ENCODE assay signal across 25 cellular contexts in the genomic region with DNA sequence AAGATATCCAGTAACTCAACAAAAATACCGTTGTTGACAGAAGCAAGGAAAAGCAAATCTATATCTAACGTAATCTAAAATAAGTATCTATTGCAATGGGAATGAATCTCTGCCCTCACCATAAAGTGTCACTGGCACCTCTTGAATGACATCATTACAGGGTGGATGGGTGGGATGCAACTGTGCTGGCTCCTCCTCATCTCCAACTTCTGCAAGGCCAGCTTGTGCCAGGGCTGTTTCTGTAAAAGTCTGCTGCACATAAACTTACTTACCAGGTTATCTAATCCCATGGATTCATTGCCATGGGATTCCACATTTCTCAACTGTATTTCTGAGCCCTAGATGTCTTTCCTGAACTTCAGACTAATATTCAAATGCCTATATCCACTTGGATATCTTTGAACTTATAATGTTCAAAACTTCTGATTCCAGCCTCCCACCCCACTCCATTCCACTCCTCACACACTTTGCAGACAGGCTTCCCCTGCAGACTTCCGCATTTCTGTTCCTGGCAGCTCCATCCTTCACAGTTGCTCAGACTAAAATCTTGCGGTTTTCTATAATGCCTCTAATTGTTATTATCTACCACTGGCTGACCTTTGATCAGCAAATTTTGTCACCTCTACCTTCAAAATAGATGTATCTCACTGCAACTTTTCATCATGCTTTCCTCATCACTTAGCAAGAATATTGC. TPM values are rescaled to one million over a fixed set of nuclear protein-coding genes. Genes with fewer than 3 reads are reported as not detected.
A peak's percentile ranks its signal among the peaks of the same experiment; 100 is the strongest.
DNase-seq lines count a peak whose midpoint lies in the region; ATAC-seq and TF ChIP-seq lines count a peak whose summit lies in the region.
"Had no signal": no experiment of that assay in that cellular context is flagged by ENCODE, and none has a peak within 500 bp of the region (broad histone marks: within the 10 kb centered on the region; RNA-seq: fewer than 3 reads in every experiment).

No MANE protein-coding gene starts in this region.

- no peaks in the 10 kb centered on the region for H3K27me3 ChIP-seq in BLaER1 treated with 17β-estradiol and CSF1 and Interleukin-3, amounts not matched to agents 10 nM and 100 nM
- no peaks in the 10 kb centered on the region for H3K27me3 ChIP-seq in left lung
- no peaks in the 10 kb centered on the region for H3K27me3 ChIP-seq in effector memory CD4-positive, alpha-beta T cell (replicated peaks; ENCODE audit: control insufficient read depth, insufficient read depth, low read length, poor library complexity, severe bottlenecking)
- H3K27me3 ChIP-seq: dorsolateral prefrontal cortex, foreskin keratinocyte, vagina had no signal

- no peak for TF ChIP-seq CTCF in left lung (IDR thresholded peaks at IDR 0.05)

- peak overlapping the region in 3 of 11 experiments; percentile 13 to 41 (median 31); a peak in 2 of 22 replicates for H3K9ac ChIP-seq in BLaER1 treated with 17β-estradiol and CSF1 and Interleukin-3, amounts not matched to agents 10 nM and 100 nM

- no peaks in the 10 kb centered on the region for H3K36me3 ChIP-seq in BLaER1 treated with 17β-estradiol and CSF1 and Interleukin-3, amounts not matched to agents 10 nM and 100 nM
- H3K36me3 ChIP-seq in left lung = no peaks in the 10 kb centered on the region
- no peaks in the 10 kb centered on the region for H3K36me3 ChIP-seq in effector memory CD4-positive, alpha-beta T cell (ENCODE audit: control insufficient read depth, insufficient read depth, low read length)
- H3K36me3 ChIP-seq: vagina had no signal

- peaks cover 0 to 18% (median 6%) of the 10 kb centered on the region in 11 experiments; a peak in 11 of 22 replicates for H3K9me3 ChIP-seq in BLaER1 treated with 17β-estradiol and CSF1 and Interleukin-3, amounts not matched to agents 10 nM and 100 nM (replicated peaks in 1 of 11)
- no peaks in the 10 kb centered on the region for H3K9me3 ChIP-seq in left lung
- no peaks in the 10 kb centered on the region for H3K9me3 ChIP-seq in effector memory CD4-positive, alpha-beta T cell (ENCODE audit: control insufficient read depth, low read length)
- H3K9me3 ChIP-seq: vagina had no signal

- H3K4me2 ChIP-seq in BLaER1 treated with 17β-estradiol and CSF1 and Interleukin-3, amounts not matched to agents 10 nM and 100 nM = peak overlapping the region; percentile 11 to 85 (median 45); a peak in 18 of 22 replicates

- intact Hi-C loops in left lung (cut with DNase I) = no loop called here

- no peak overlapping the region for H3K4me3 ChIP-seq in BLaER1 treated with 17β-estradiol and CSF1 and Interleukin-3, amounts not matched to agents 10 nM and 100 nM
- H3K4me3 ChIP-seq in left lung = no peak overlapping the region
- H3K4me3 ChIP-seq in effector memory CD4-positive, alpha-beta T cell (ENCODE audit: insufficient read depth, low read depth, low read length, poor library complexity, severe bottlenecking) = no peak overlapping the region
- H3K4me3 ChIP-seq: dorsolateral prefrontal cortex, vagina had no signal

- H4K20me1 ChIP-seq in BLaER1 treated with 17β-estradiol and CSF1 and Interleukin-3, amounts not matched to agents 10 nM and 100 nM = no peaks in the 10 kb centered on the region

- ATAC-seq in left lung = peak; percentile 44
- no peak for ATAC-seq in HG03460 (IDR thresholded peaks at IDR 0.05; ENCODE audit: unreplicated experiment)
- ATAC-seq in GM21423 (IDR thresholded peaks at IDR 0.05; ENCODE audit: unreplicated experiment) = no peak
- ATAC-seq: activated CD8-positive, alpha-beta memory T cell treated with anti-CD3 and anti-CD28 coated beads, Interleukin-2, amount 10 ng/mL, durations not matched to agents 7 days and 5 days; activated naive CD8-positive, alpha-beta T cell treated with anti-CD3 and anti-CD28 coated beads, Interleukin-2, amount 50 U/mL, for 24 hours; foreskin keratinocyte; Panc1 had no signal

- H3K27ac ChIP-seq in BLaER1 treated with 17β-estradiol and CSF1 and Interleukin-3, amounts not matched to agents 10 nM and 100 nM = peak overlapping the region in 7 of 11 experiments; percentile 5 to 77 (median 51); a peak in 10 of 22 replicates
- H3K27ac ChIP-seq in left lung = peak overlapping the region in 1 of 2 donors; percentile 24
- H3K27ac ChIP-seq in effector memory CD4-positive, alpha-beta T cell (ENCODE audit: insufficient read depth, low read length, poor library complexity, severe bottlenecking) = no peak overlapping the region
- H3K27ac ChIP-seq: dorsolateral prefrontal cortex, foreskin keratinocyte, vagina had no signal

- peak; percentile 36 for DNase-seq in KG1 (lab: John Stamatoyannopoulos, UW)
- peak; percentile 87 for DNase-seq in SKM-1 treated with dmso at 0.1 percent for 144 hours (lab: John Stamatoyannopoulos, UW; ENCODE audit: unreplicated experiment)
- peak in 1 of 2 donors; percentile 47 for DNase-seq in left lung
- DNase-seq in effector memory CD4-positive, alpha-beta T cell = no peak
- no peak for DNase-seq in ureter (ENCODE audit: low spot score)
- DNase-seq: ACHN; activated CD4-positive, alpha-beta T cell treated with anti-CD3 and anti-CD28 coated beads for 48 hours; activated CD8-positive, alpha-beta memory T cell treated with anti-CD3 and anti-CD28 coated beads, Interleukin-2, amount 10 ng/mL, durations not matched to agents 7 days and 5 days; activated naive CD8-positive, alpha-beta T cell treated with anti-CD3 and anti-CD28 coated beads, Interleukin-2, amount 50 U/mL, for 24 hours; CD8-positive, alpha-beta memory T cell; dorsolateral prefrontal cortex; foreskin keratinocyte; kidney; mesendoderm; NCI-H1436 treated with DMSO at 0.1 percent for 48 hours; NCI-H748 treated with DMSO at 0.1 percent for 48 hours; small intestine; stimulated activated CD4-positive, alpha-beta T cell treated with anti-CD3 and anti-CD28 coated beads, Interleukin-4, amount 100 ng/mL, for 24 hours; T-helper 9 cell had no signal

- peaks cover 20 to 97% (median 36%) of the 10 kb centered on the region in 10 experiments for H3K4me1 ChIP-seq in BLaER1 treated with 17β-estradiol and CSF1 and Interleukin-3, amounts not matched to agents 10 nM and 100 nM
- H3K4me1 ChIP-seq in left lung = peaks cover 0 to 54% of the 10 kb centered on the region in 2 donors
- H3K4me1 ChIP-seq in effector memory CD4-positive, alpha-beta T cell (ENCODE audit: control insufficient read depth, insufficient read depth, low read length, poor library complexity, severe bottlenecking) = peaks cover under 1% of the 10 kb centered on the region
- H3K4me1 ChIP-seq: foreskin keratinocyte had no signal

RNA-seq across cellular contexts. Expression of gene FGL2, which starts 10.7 kb away (rescaled TPM):
- total RNA-seq in left lung = 10 to 100 TPM; 21.0 to 29.1 TPM
- total RNA-seq in ureter = 10.9 TPM
- total RNA-seq: epithelial cell of proximal tubule, foreskin keratinocyte had no signal

Comparison
In these comparisons a context has a peak if more than half of its experiments do, and no peak if none do; other contexts are left out.
1. DNase-seq: peak in KG1 (single experiment) and SKM-1 treated with dmso at 0.1 percent for 144 hours (single experiment); none in effector memory CD4-positive, alpha-beta T cell (0 of 3) and ureter (single experiment).